ENCODE assay signal across 25 cellular contexts in genomic region chr2:171315781-171316180, GRCh38.
DNase-seq lines count a peak whose midpoint lies in the region; ATAC-seq, FAIRE-seq and TF ChIP-seq lines count a peak whose summit lies in the region.
"Had no signal": no experiment of that assay in that cellular context is flagged by ENCODE, and none has a peak within 500 bp of the region (broad histone marks: within the 10 kb centered on the region; RNA-seq: fewer than 3 reads in every experiment).

No MANE protein-coding gene starts in this region.

- CTCF ChIA-PET in H1 (lab: Charles Lee; ENCODE audit: partially characterized antibody), result interaction anchor here (0.9 to 1.4 kb wide), 2 partner anchors 11 to 19 kb away, joined by 4 to 8 read pairs; no protein-coding TSS in a partner anchor
- CTCF ChIA-PET in CD4-positive, alpha-beta memory T cell (lab: Charles Lee; ENCODE audit: partially characterized antibody), result interaction anchor here (1.4 kb wide), 1 partner anchor 10 kb away, joined by 4 read pairs; no protein-coding TSS in a partner anchor

- H4K91ac ChIP-seq in H1 (replicated peaks; ENCODE audit: insufficient read length, low read length), result peak overlapping the region; percentile 100

- H3K36me3 Mint-ChIP-seq in GM23338 (ENCODE audit: low read depth), result peaks cover 46% of the 10 kb centered on the region
- peaks cover 13 to 16% of the 10 kb centered on the region in 2 donors for H3K36me3 Mint-ChIP-seq in CD4-positive, alpha-beta memory T cell

- TF ChIP-seq POLR2A in H1 (IDR thresholded peaks at IDR 0.05; ENCODE audit: control extremely low read depth in 1 of 2, low read depth in 2 of 2, low read length in 2 of 2), result no peak

- TF ChIP-seq EP300 in H1 (IDR thresholded peaks at IDR 0.05; ENCODE audit: borderline replicate concordance in 1 of 2, low read depth in 2 of 2, low read length in 2 of 2), result no peak
- no peak for TF ChIP-seq EP300 in neural cell (conservative IDR thresholded peaks at IDR 0.05; ENCODE audit: poor library complexity, severe bottlenecking)

- H3K36me3 ChIP-seq in GM23338 (ENCODE audit: insufficient read depth) (peaks cover 5% of the 10 kb centered on the region; the same call in 1 of the 2 replicates), SU-DHL-6 (ENCODE audit: low read length) (no peaks in the 10 kb centered on the region), H1 (ENCODE audit: control insufficient read depth in 2 of 4, insufficient read depth in 4 of 4, low read length in 3 of 4) (peaks cover 0 to 17% (median 0%) of the 10 kb centered on the region in 4 experiments; a peak in 3 of 8 replicates), neural cell (ENCODE audit: insufficient read depth, low read length) (no peaks in the 10 kb centered on the region), MM.1S (replicated peaks; ENCODE audit: insufficient read depth, low read length) (no peaks in the 10 kb centered on the region)
- H3K36me3 ChIP-seq in CD4-positive, alpha-beta memory T cell (ENCODE audit: insufficient read depth, low read length), result no peaks in the 10 kb centered on the region
- H3K36me3 ChIP-seq: SJCRH30 had no signal

- H3K4me2 ChIP-seq in GM23338 (peak overlapping the region; percentile 1), SU-DHL-6 (ENCODE audit: low read depth, low read length, poor library complexity, severe bottlenecking) (peak overlapping the region; percentile 76), H1 (ENCODE audit: insufficient read depth in 1 of 2, low read depth in 2 of 2, low read length in 2 of 2) (peak overlapping the region; percentile 35 to 54), neural cell (ENCODE audit: low read length) (no peak overlapping the region), MM.1S (ENCODE audit: low read depth, low read length) (no peak overlapping the region)

- H3K14ac ChIP-seq in H1 (ENCODE audit: insufficient read length), result no peak overlapping the region

- H3K4me1 ChIP-seq in GM23338 (ENCODE audit: insufficient read depth) (peaks cover 44% of the 10 kb centered on the region), H1 (replicated peaks in 1 of 4; ENCODE audit: control insufficient read depth in 3 of 4, insufficient read depth in 4 of 4, low read length in 3 of 4) (peaks cover 22 to 50% (median 41%) of the 10 kb centered on the region in 4 experiments), MM.1S (ENCODE audit: low read length) (peaks cover 22% of the 10 kb centered on the region)
- peaks cover 35% of the 10 kb centered on the region for H3K4me1 ChIP-seq in CD4-positive, alpha-beta memory T cell (ENCODE audit: insufficient read depth, low read length)
- H3K4me1 ChIP-seq: parathyroid adenoma, SJCRH30 had no signal

- peak overlapping the region; percentile 95 for H2BK12ac ChIP-seq in H1 (ENCODE audit: low read depth, low read length)

- H3K4ac ChIP-seq in H1 (replicated peaks; ENCODE audit: insufficient read length, low read depth, low read length), result peak overlapping the region; percentile 97

- H3K9me3 ChIP-seq in SU-DHL-6 (ENCODE audit: insufficient read depth, low read length), result peaks cover 8% of the 10 kb centered on the region; the same call in 1 of the 2 replicates
- peaks cover 21 to 27% of the 10 kb centered on the region in 2 experiments for H3K9me3 ChIP-seq in H1 (ENCODE audit: insufficient read depth in 2 of 2, low read depth in 1 of 2, low read length in 1 of 2)
- H3K9me3 ChIP-seq in neural cell (ENCODE audit: low read length), result no peaks in the 10 kb centered on the region
- H3K9me3 ChIP-seq in MM.1S (replicated peaks; ENCODE audit: insufficient read depth, low read length), result no peaks in the 10 kb centered on the region
- no peaks in the 10 kb centered on the region for H3K9me3 ChIP-seq in CD4-positive, alpha-beta memory T cell (ENCODE audit: control insufficient read depth in 1 of 2, low read length in 2 of 2)
- H3K9me3 ChIP-seq: SJCRH30 had no signal

- H3K27me3 Mint-ChIP-seq in GM23338 (ENCODE audit: insufficient read depth, low read depth, poor library complexity), result peaks cover 28% of the 10 kb centered on the region
- no peaks in the 10 kb centered on the region for H3K27me3 Mint-ChIP-seq in CD4-positive, alpha-beta memory T cell
- H3K27me3 Mint-ChIP-seq: activated B cell treated with CpG ODN at 0.5 μM for 24 hours; activated CD4-positive, alpha-beta T cell treated with anti-CD3 and anti-CD28 coated beads, Interleukin-2, amount 10 ng/mL, durations not matched to agents 7 days and 5 days; CD4-positive, CD25-positive, alpha-beta regulatory T cell; stimulated activated naive CD8-positive, alpha-beta T cell treated with anti-CD3 and anti-CD28 coated beads, Interleukin-15, Interleukin-2, amounts not matched to agents 100 ng/mL and 50 ng/mL, for 24 hours had no signal

- peak overlapping the region; percentile 99 for H3K18ac ChIP-seq in H1 (ENCODE audit: extremely low read depth, low read length)

- H3K9ac ChIP-seq in SU-DHL-6 (ENCODE audit: low read length), result peak overlapping the region; percentile 61
- peak overlapping the region in 1 of 4 experiments; percentile 31; a peak in 2 of 7 replicates for H3K9ac ChIP-seq in H1 (replicated peaks in 1 of 4; ENCODE audit: extremely low read depth in 1 of 4, low read depth in 3 of 4, low read length in 3 of 4)
- H3K9ac ChIP-seq in neural cell (ENCODE audit: low read length), result peak overlapping the region; percentile 19
- no peak overlapping the region for H3K9ac ChIP-seq in MM.1S (ENCODE audit: low read length)
- H3K9ac ChIP-seq: parathyroid adenoma had no signal

- 0 out of 2 replicates have a peak overlapping the region, but pooled peaks have one; percentile 0 for H3K4me3 ChIP-seq in GM23338
- no peak overlapping the region for H3K4me3 ChIP-seq in SU-DHL-6 (ENCODE audit: insufficient read depth, low read length, poor library complexity, severe bottlenecking)
- H3K4me3 ChIP-seq in H1 (ENCODE audit: extremely low read depth in 1 of 4, insufficient read depth in 2 of 4, low read depth in 3 of 4, low read length in 4 of 4), result peak overlapping the region in 1 of 4 experiments; percentile 10; a peak in 1 of 8 replicates
- H3K4me3 ChIP-seq in neural cell (ENCODE audit: low read length), result no peak overlapping the region
- H3K4me3 ChIP-seq in MM.1S (ENCODE audit: low read length), result no peak overlapping the region
- H3K4me3 ChIP-seq in CD4-positive, alpha-beta memory T cell (ENCODE audit: low read length in 2 of 2), result no peak overlapping the region
- H3K4me3 ChIP-seq: SJCRH30 had no signal

- H3K27ac ChIP-seq in GM23338 (ENCODE audit: low read depth) (peak overlapping the region; percentile 96), SU-DHL-6 (ENCODE audit: low read depth, low read length) (peak overlapping the region; percentile 97), H1 (ENCODE audit: low read depth, low read length) (peak overlapping the region; percentile 91), neural cell (ENCODE audit: low read length) (peak overlapping the region; percentile 10), MM.1S (ENCODE audit: low read length) (no peak overlapping the region)
- no peak overlapping the region for H3K27ac ChIP-seq in CD4-positive, alpha-beta memory T cell (ENCODE audit: low read depth, low read length)
- H3K27ac ChIP-seq: epithelial cell of prostate, parathyroid adenoma, SJCRH30 had no signal

- H3K9me3 Mint-ChIP-seq in GM23338, result peaks cover 44% of the 10 kb centered on the region
- peaks cover 0 to 17% (median 12%) of the 10 kb centered on the region in 8 donors for H3K9me3 Mint-ChIP-seq in CD4-positive, alpha-beta memory T cell

- no peaks in the 10 kb centered on the region for H3K23me2 ChIP-seq in H1 (ENCODE audit: low read depth, low read length)

- TF ChIP-seq RAD21 in H1 (IDR thresholded peaks at IDR 0.05 in 1 of 2, conservative IDR thresholded peaks at IDR 0.05 in 1 of 2; ENCODE audit: low read depth in 2 of 2, low read length in 2 of 2) (no peak), neural cell (conservative IDR thresholded peaks at IDR 0.05) (no peak)

- peak overlapping the region; percentile 98 for H2BK20ac ChIP-seq in H1 (ENCODE audit: low read length)

- POLR2A ChIA-PET in H1 (lab: Charles Lee; ENCODE audit: partially characterized antibody), result interaction anchor here (0.7 to 6.1 kb wide), 17 partner anchors 12 to 504 kb away, joined by 3 to 42 read pairs (median 4); partner anchors contain the start of genes DCAF17 and METTL8
- POLR2A ChIA-PET in CD4-positive, alpha-beta memory T cell (lab: Charles Lee; ENCODE audit: partially characterized antibody), result interaction anchor here (2.1 kb wide), 1 partner anchor 11 kb away, joined by 6 read pairs; no protein-coding TSS in a partner anchor

- peak overlapping the region; percentile 99 for H4K5ac ChIP-seq in H1 (ENCODE audit: insufficient read length, low read depth, low read length)

- no peak for FAIRE-seq in H1 (lab: Jason Lieb, UNC)
- FAIRE-seq: A204.1, islet of Langerhans, small intestine had no signal

- in situ Hi-C loops in KBM-7 (cut with MboI; ENCODE audit: low pct_unique_long_range_greater_than_20kb, low sequenced_read_pairs), result no loop called here

- TF ChIP-seq CTCF in GM23338 (conservative IDR thresholded peaks at IDR 0.05; ENCODE audit: low read depth in 2 of 2) (no peak), SU-DHL-6 (IDR thresholded peaks at IDR 0.05; ENCODE audit: insufficient read depth, low read length, poor library complexity, severe bottlenecking) (no peak), H1 (IDR thresholded peaks at IDR 0.05; ENCODE audit: control extremely low read depth in 1 of 3, insufficient read depth in 1 of 3, low read depth in 1 of 3, low read length in 3 of 3) (no peak), neural cell (IDR thresholded peaks at IDR 0.05; ENCODE audit: poor library complexity, severe bottlenecking) (no peak), MM.1S (IDR thresholded peaks at IDR 0.05; ENCODE audit: low read length) (no peak)

- H3K9me2 ChIP-seq in GM23338 (ENCODE audit: insufficient read depth) (0 out of 2 replicates have a peak, but pooled peaks cover 2% of the 10 kb centered on the region), SU-DHL-6 (replicated peaks; ENCODE audit: insufficient read depth, low read length) (no peaks in the 10 kb centered on the region), neural cell (ENCODE audit: insufficient read depth, low read length) (no peaks in the 10 kb centered on the region), MM.1S (replicated peaks; ENCODE audit: insufficient read depth, low read length) (no peaks in the 10 kb centered on the region)

- no peak overlapping the region for H3K23ac ChIP-seq in H1 (ENCODE audit: insufficient read length)

- H2BK5ac ChIP-seq in H1 (ENCODE audit: low read depth, low read length), result peak overlapping the region; percentile 98

- DNase-seq in GM23338 (ENCODE audit: low spot score) (peak; percentile 65), H1 (ENCODE audit: low read depth in 1 of 2, low spot score in 2 of 2) (peak in 1 of 2 experiments; percentile 43), MM.1S (no peak), KBM-7 (no peak), hippocampal formation (lab: John Stamatoyannopoulos, UW) (no peak)
- DNase-seq in CD4-positive, alpha-beta memory T cell, result no peak
- DNase-seq: activated B cell treated with CpG ODN at 0.5 μM for 24 hours; activated CD4-positive, alpha-beta T cell treated with anti-CD3 and anti-CD28 coated beads, Interleukin-2, amount 10 ng/mL, durations not matched to agents 7 days and 5 days; activated T-cell treated with anti-CD3 and anti-CD28 coated beads, Interleukin-2, amount 50 U/mL, for 48 hours; CD4-positive, CD25-positive, alpha-beta regulatory T cell; NCI-H146; NCI-H510A; RPMI8226; SJCRH30; small intestine; T1000 had no signal

- peak overlapping the region; percentile 99 for H3K27ac Mint-ChIP-seq in GM23338
- no peak overlapping the region for H3K27ac Mint-ChIP-seq in CD4-positive, alpha-beta memory T cell
- H3K27ac Mint-ChIP-seq: activated B cell treated with CpG ODN at 0.5 μM for 24 hours; activated CD4-positive, alpha-beta T cell treated with anti-CD3 and anti-CD28 coated beads, Interleukin-2, amount 10 ng/mL, durations not matched to agents 7 days and 5 days; stimulated activated naive CD8-positive, alpha-beta T cell treated with anti-CD3 and anti-CD28 coated beads, Interleukin-15, Interleukin-2, amounts not matched to agents 100 ng/mL and 50 ng/mL, for 24 hours had no signal

- peaks cover 68% of the 10 kb centered on the region for H3K4me1 Mint-ChIP-seq in GM23338
- peaks cover 34 to 36% (median 36%) of the 10 kb centered on the region in 4 donors for H3K4me1 Mint-ChIP-seq in CD4-positive, alpha-beta memory T cell

- no peak overlapping the region; the same call in 1 of the 2 replicates for H2AK5ac ChIP-seq in H1 (ENCODE audit: low read depth, low read length)

- no peak overlapping the region for H4K8ac ChIP-seq in H1 (ENCODE audit: extremely low read depth, insufficient read depth, low read length)

- H3K79me1 ChIP-seq in H1 (ENCODE audit: low read depth, low read length), result no peaks in the 10 kb centered on the region

- H3K56ac ChIP-seq in H1 (replicated peaks; ENCODE audit: insufficient read length, low read depth, low read length), result peak overlapping the region; percentile 98

- H2AFZ ChIP-seq in GM23338 (no peak overlapping the region), SU-DHL-6 (ENCODE audit: low read depth, low read length, severe bottlenecking) (no peak overlapping the region), H1 (ENCODE audit: low read length) (no peak overlapping the region), neural cell (ENCODE audit: low read depth, low read length) (no peak overlapping the region), MM.1S (ENCODE audit: low read length) (no peak overlapping the region)
- H2AFZ ChIP-seq: parathyroid adenoma had no signal

- H4K20me1 ChIP-seq in GM23338 (replicated peaks; ENCODE audit: insufficient read depth) (no peaks in the 10 kb centered on the region), SU-DHL-6 (ENCODE audit: low read depth, low read length) (no peaks in the 10 kb centered on the region), H1 (replicated peaks in 1 of 2; ENCODE audit: control insufficient read depth in 1 of 2, insufficient read depth in 2 of 2, low read length in 2 of 2) (no peaks in the 10 kb centered on the region), neural cell (ENCODE audit: insufficient read depth) (no peaks in the 10 kb centered on the region), MM.1S (ENCODE audit: insufficient read depth, low read length) (no peaks in the 10 kb centered on the region)

- H3K27me3 ChIP-seq in GM23338 (ENCODE audit: insufficient read depth) (no peaks in the 10 kb centered on the region), SU-DHL-6 (ENCODE audit: low read length) (no peaks in the 10 kb centered on the region), H1 (replicated peaks in 1 of 4; ENCODE audit: control insufficient read depth in 3 of 4, extremely low read depth in 1 of 4, insufficient read depth in 3 of 4, low read length in 3 of 4) (no peaks in the 10 kb centered on the region), neural cell (ENCODE audit: insufficient read depth, low read depth, low read length) (no peaks in the 10 kb centered on the region), MM.1S (replicated peaks; ENCODE audit: insufficient read depth, low read length) (no peaks in the 10 kb centered on the region)
- H3K27me3 ChIP-seq in CD4-positive, alpha-beta memory T cell (ENCODE audit: insufficient read depth, low read length), result no peaks in the 10 kb centered on the region
- H3K27me3 ChIP-seq: SJCRH30 had no signal

- H3K79me2 ChIP-seq in GM23338 (replicated peaks; ENCODE audit: insufficient read depth), result no peaks in the 10 kb centered on the region
- no peaks in the 10 kb centered on the region for H3K79me2 ChIP-seq in SU-DHL-6 (ENCODE audit: insufficient read depth, low read length)
- no peaks in the 10 kb centered on the region for H3K79me2 ChIP-seq in H1 (ENCODE audit: control insufficient read depth in 1 of 2, insufficient read depth in 2 of 2, low read length in 2 of 2)
- no peaks in the 10 kb centered on the region for H3K79me2 ChIP-seq in neural cell (replicated peaks; ENCODE audit: insufficient read depth, low read length)
- H3K79me2 ChIP-seq in MM.1S (ENCODE audit: low read length), result no peaks in the 10 kb centered on the region
- H3K79me2 ChIP-seq: parathyroid adenoma had no signal

- H2BK120ac ChIP-seq in H1 (replicated peaks; ENCODE audit: low read depth, low read length), result peak overlapping the region; percentile 100

- peak; percentile 42 for ATAC-seq in GM23338
- ATAC-seq: left lobe of liver had no signal

- peaks cover 20% of the 10 kb centered on the region for H3F3A ChIP-seq in GM23338 (replicated peaks; ENCODE audit: low read depth)
- peaks cover 45% of the 10 kb centered on the region for H3F3A ChIP-seq in SU-DHL-6 (ENCODE audit: insufficient read depth)
- no peaks in the 10 kb centered on the region for H3F3A ChIP-seq in neural cell (ENCODE audit: insufficient read depth, low read length, poor library complexity, severe bottlenecking)
- H3F3A ChIP-seq in MM.1S (ENCODE audit: insufficient read depth, low read length), result peaks cover 8% of the 10 kb centered on the region

- no peak overlapping the region for H2BK15ac ChIP-seq in H1 (ENCODE audit: low read length)

- peak overlapping the region; percentile 14; the same call in 2 of the 3 replicates for H3K4me3 Mint-ChIP-seq in GM23338
- no peak overlapping the region for H3K4me3 Mint-ChIP-seq in CD4-positive, alpha-beta memory T cell
- H3K4me3 Mint-ChIP-seq: activated B cell treated with CpG ODN at 0.5 μM for 24 hours; activated CD4-positive, alpha-beta T cell treated with anti-CD3 and anti-CD28 coated beads, Interleukin-2, amount 10 ng/mL, durations not matched to agents 7 days and 5 days; CD4-positive, CD25-positive, alpha-beta regulatory T cell; neural crest cell; stimulated activated naive CD8-positive, alpha-beta T cell treated with anti-CD3 and anti-CD28 coated beads, Interleukin-15, Interleukin-2, amounts not matched to agents 100 ng/mL and 50 ng/mL, for 24 hours had no signal

- intact Hi-C loops in CD4-positive, alpha-beta memory T cell (cut with micrococcal nuclease), result loop anchor here (5.0 kb wide), 2 partner anchors 68 to 343 kb away; no protein-coding TSS in a partner anchor

- WGBS in H1 (ENCODE audit: extremely low coverage in 1 of 2, insufficient coverage in 1 of 2, insufficient read length in 1 of 2, insufficient replicate concordance in 2 of 2, low coverage in 1 of 2, low lambda C conversion rate in 2 of 2, missing lambda C conversion rate in 1 of 2), 2 experiments, result 10% methylated on average over 3 of the region's 3 CpGs; no CpG with 5 or more reads in 1 of the 2 experiments

Comparison
In these comparisons a context has a peak if more than half of its experiments do, and no peak if none do; other contexts are left out.
1. H3K27ac ChIP-seq: peak in GM23338 (single experiment), SU-DHL-6 (single experiment), H1 (single experiment) and neural cell (single experiment); none in MM.1S (single experiment) and CD4-positive, alpha-beta memory T cell (single experiment).
2. H3K4me2 ChIP-seq: peak in GM23338 (single experiment), SU-DHL-6 (single experiment) and H1 (2 of 2); none in neural cell (single experiment) and MM.1S (single experiment).